In the genomic region with DNA sequence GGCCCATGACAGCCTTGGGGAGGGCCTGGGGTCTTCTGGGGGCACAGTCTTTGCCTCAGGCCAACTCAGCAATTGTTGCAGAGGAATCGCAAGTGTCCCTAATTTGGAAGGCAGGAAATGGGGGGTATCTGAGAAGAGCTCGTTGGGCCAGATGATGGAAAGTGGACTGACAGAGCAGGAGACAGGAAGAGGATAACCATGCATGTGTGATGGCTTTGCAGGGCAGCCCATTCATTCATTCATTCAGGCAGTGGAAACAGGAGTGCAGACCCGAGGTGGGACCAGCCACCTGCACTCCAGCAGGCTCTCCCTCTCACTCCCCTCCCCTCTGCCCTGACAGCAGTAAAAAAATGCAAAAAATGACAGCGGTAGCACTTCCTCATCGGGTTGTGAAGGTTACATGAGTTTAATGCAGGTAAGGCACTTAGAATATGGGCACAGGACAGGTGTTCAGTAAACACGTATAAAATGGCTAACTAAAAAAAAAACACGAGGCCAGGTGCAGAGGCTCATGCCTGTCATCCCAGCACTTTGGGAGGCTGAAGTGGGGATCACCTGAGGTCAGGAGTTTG, we compare ENCODE assay signal across 21 cellular contexts. TPM values are rescaled to one million over a fixed set of nuclear protein-coding genes. Genes with fewer than 3 reads are reported as not detected.
A peak's percentile ranks its signal among the peaks of the same experiment; 100 is the strongest.
DNase-seq lines count a peak whose midpoint lies in the region; ATAC-seq, FAIRE-seq and TF ChIP-seq lines count a peak whose summit lies in the region.
"Had no signal": no experiment of that assay in that cellular context is flagged by ENCODE, and none has a peak within 500 bp of the region (broad histone marks: within the 10 kb centered on the region; RNA-seq: fewer than 3 reads in every experiment).

No MANE protein-coding gene starts in this region.

- TF ChIP-seq POLR2A in GM12892 (IDR thresholded peaks at IDR 0.05; ENCODE audit: low read depth, low read length), result no peak

- H3K27ac Mint-ChIP-seq in CD4-positive, CD25-positive, alpha-beta regulatory T cell, result peak overlapping the region in 2 of 3 donors; percentile 15 to 50
- peak overlapping the region; percentile 39 to 46 for H3K27ac Mint-ChIP-seq in effector memory CD8-positive, alpha-beta T cell

- no peaks in the 10 kb centered on the region for H3K9me3 ChIP-seq in CD4-positive, CD25-positive, alpha-beta regulatory T cell (ENCODE audit: control insufficient read depth in 2 of 2, low read length in 2 of 2)

- peaks cover 0 to 1% (median 0%) of the 10 kb centered on the region in 7 donors for H3K9me3 Mint-ChIP-seq in CD4-positive, CD25-positive, alpha-beta regulatory T cell
- H3K9me3 Mint-ChIP-seq in effector memory CD8-positive, alpha-beta T cell, result no peaks in the 10 kb centered on the region

- H3K27me3 Mint-ChIP-seq in CD4-positive, CD25-positive, alpha-beta regulatory T cell, result no peaks in the 10 kb centered on the region
- H3K27me3 Mint-ChIP-seq in effector memory CD8-positive, alpha-beta T cell, result peaks cover 10 to 13% of the 10 kb centered on the region in 2 donors

- no peak overlapping the region for H3K27ac ChIP-seq in CD4-positive, CD25-positive, alpha-beta regulatory T cell (ENCODE audit: insufficient read depth, low read length, poor library complexity, severe bottlenecking)
- H3K27ac ChIP-seq: GM23248, PC-9 had no signal

- peaks cover 12% of the 10 kb centered on the region for H3K4me1 ChIP-seq in CD4-positive, CD25-positive, alpha-beta regulatory T cell (ENCODE audit: control insufficient read depth, insufficient read depth, low read length, poor library complexity, severe bottlenecking)

- no peaks in the 10 kb centered on the region for H3K27me3 ChIP-seq in CD4-positive, CD25-positive, alpha-beta regulatory T cell (ENCODE audit: control insufficient read depth, insufficient read depth, low read length)

- H3K36me3 ChIP-seq in CD4-positive, CD25-positive, alpha-beta regulatory T cell (ENCODE audit: control insufficient read depth, insufficient read depth, low read length), result no peaks in the 10 kb centered on the region

- DNase-seq in CD4-positive, CD25-positive, alpha-beta regulatory T cell, result no peak
- DNase-seq in GM12892 (ENCODE audit: insufficient read length) (no peak), putamen (ENCODE audit: low spot score) (no peak), SHP77 (lab: John Stamatoyannopoulos, UW) (no peak), DMS53 (lab: John Stamatoyannopoulos, UW) (no peak)
- DNase-seq in effector memory CD8-positive, alpha-beta T cell, result no peak
- DNase-seq: ACHN, AML-193, DMS79 treated with DMSO at 0.1 percent for 48 hours, GM23248, HCEC 1CT, NCI-H1417, NCI-H187 treated with DMSO at 0.1 percent for 48 hours, NCI-H2171 treated with DMSO at 0.1 percent for 48 hours, NCI-H446 treated with DMSO at 0.1 percent for 48 hours, NCI-H748 treated with DMSO at 0.1 percent for 48 hours, PC-9, SW 1271 had no signal

- no peak overlapping the region for H3K4me3 ChIP-seq in CD4-positive, CD25-positive, alpha-beta regulatory T cell (ENCODE audit: low read depth, low read length)
- H3K4me3 ChIP-seq: GM23248, PC-9 had no signal

- peaks cover 0 to 14% (median 3%) of the 10 kb centered on the region in 4 donors for H3K4me1 Mint-ChIP-seq in CD4-positive, CD25-positive, alpha-beta regulatory T cell
- H3K4me1 Mint-ChIP-seq in effector memory CD8-positive, alpha-beta T cell (ENCODE audit: low read depth in 2 of 2), result peaks cover 7 to 11% of the 10 kb centered on the region in 2 donors

- no peak overlapping the region for H3K4me3 Mint-ChIP-seq in CD4-positive, CD25-positive, alpha-beta regulatory T cell
- no peak overlapping the region for H3K4me3 Mint-ChIP-seq in effector memory CD8-positive, alpha-beta T cell

- no peak for ATAC-seq in CD4-positive, CD25-positive, alpha-beta regulatory T cell (ENCODE audit: low read depth in 2 of 2)
- ATAC-seq in effector memory CD8-positive, alpha-beta T cell (replicated peaks), result no peak

- peak; percentile 64 for FAIRE-seq in GM12892 (lab: Jason Lieb, UNC)
- FAIRE-seq: G401.6 had no signal

- H3K36me3 Mint-ChIP-seq in CD4-positive, CD25-positive, alpha-beta regulatory T cell, result no peaks in the 10 kb centered on the region
- peaks cover 4% of the 10 kb centered on the region for H3K36me3 Mint-ChIP-seq in effector memory CD8-positive, alpha-beta T cell (ENCODE audit: insufficient read depth)

RNA-seq across cellular contexts. Expression of a gene that starts 5.0 kb away (rescaled TPM):
- 37.1 TPM for total RNA-seq in CD4-positive, CD25-positive, alpha-beta regulatory T cell
- 100 to 1,000 TPM; 155 to 179 (median 160) TPM for polyA plus RNA-seq in CD4-positive, CD25-positive, alpha-beta regulatory T cell
- polyA plus RNA-seq in GM12892 (2012; ENCODE audit: missing spikeins), result 76.8 TPM

RNA-seq across cellular contexts. Expression of a gene that starts 7.2 kb away (rescaled TPM):
- not detected for total RNA-seq in CD4-positive, CD25-positive, alpha-beta regulatory T cell
- polyA plus RNA-seq in CD4-positive, CD25-positive, alpha-beta regulatory T cell, result not detected
- polyA plus RNA-seq in GM12892 (2012; ENCODE audit: missing spikeins), result not detected
- total RNA-seq: GM23248, HT-29, PC-9 had no signal
- polyA plus RNA-seq: GM23248 had no signal

RNA-seq across cellular contexts. Expression of a gene that starts 12.3 kb away (rescaled TPM):
- not detected for total RNA-seq in CD4-positive, CD25-positive, alpha-beta regulatory T cell
- polyA plus RNA-seq in CD4-positive, CD25-positive, alpha-beta regulatory T cell, result not detected
- 1.3 TPM for polyA plus RNA-seq in GM12892 (2012; ENCODE audit: missing spikeins)
- total RNA-seq: HT-29, SK-MEL-5 had no signal

RNA-seq across cellular contexts. Expression of a gene that starts 23.0 kb away (rescaled TPM):
- not detected for total RNA-seq in CD4-positive, CD25-positive, alpha-beta regulatory T cell
- not detected for polyA plus RNA-seq in CD4-positive, CD25-positive, alpha-beta regulatory T cell
- 0.74 TPM for polyA plus RNA-seq in GM12892 (2012; ENCODE audit: missing spikeins)
- total RNA-seq: GM23248, HT-29, PC-9, SK-MEL-5 had no signal
- polyA plus RNA-seq: GM23248 had no signal

RNA-seq across cellular contexts. Expression of a gene that starts 27.0 kb away (rescaled TPM):
- not detected for total RNA-seq in CD4-positive, CD25-positive, alpha-beta regulatory T cell
- polyA plus RNA-seq in CD4-positive, CD25-positive, alpha-beta regulatory T cell, result 1 to 10 TPM in 2 of 4 donors, under 1 TPM in 1, not detected in 1; 0.74 to 1.6 (median 1.0) TPM
- 99.5 TPM for polyA plus RNA-seq in GM12892 (2012; ENCODE audit: missing spikeins)
